Comparison of ENCODE assay signal across 1 cellular context in the genomic region with DNA sequence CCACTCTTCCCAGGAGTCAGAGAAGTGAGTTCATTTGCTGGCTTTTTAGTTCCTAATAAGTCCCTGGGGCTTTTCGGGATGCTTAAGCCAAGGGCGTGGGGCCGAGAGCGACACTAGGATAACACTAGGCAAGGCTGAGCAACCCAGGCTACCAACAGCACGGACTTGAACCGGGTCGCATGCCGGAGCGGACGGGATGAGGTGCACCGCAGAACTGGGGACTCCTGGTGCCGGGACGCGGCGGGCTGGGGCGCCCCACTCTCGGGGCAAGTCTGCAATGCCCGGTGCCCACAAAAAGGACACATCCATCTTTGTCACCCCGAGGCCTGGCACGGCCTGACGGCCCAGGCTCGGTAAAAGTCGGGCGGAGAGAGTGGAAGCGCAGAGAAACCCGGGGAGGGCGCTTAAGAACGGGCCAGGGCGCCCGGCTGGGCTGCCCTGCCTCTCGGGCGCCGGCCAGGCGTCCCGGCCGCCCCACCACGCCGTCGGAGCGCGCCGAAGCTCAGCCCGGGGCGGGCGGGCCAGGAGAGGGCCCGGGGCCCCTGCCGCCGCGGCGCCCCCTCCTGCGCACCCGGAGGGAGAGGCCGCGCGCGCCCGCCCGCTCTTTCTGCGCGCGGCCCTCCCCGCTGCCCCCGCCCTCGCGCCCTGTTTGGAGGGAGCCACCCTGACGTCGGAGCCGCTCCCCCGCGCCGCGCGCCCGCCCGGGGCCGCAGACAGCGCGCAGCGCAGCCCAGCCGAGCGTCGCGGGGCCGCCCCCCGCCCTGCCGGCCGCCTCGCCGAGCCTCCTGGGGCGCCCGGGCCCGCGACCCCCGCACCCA.
TF ChIP-seq lines count a peak whose summit lies in the region.

A gene with protein sequence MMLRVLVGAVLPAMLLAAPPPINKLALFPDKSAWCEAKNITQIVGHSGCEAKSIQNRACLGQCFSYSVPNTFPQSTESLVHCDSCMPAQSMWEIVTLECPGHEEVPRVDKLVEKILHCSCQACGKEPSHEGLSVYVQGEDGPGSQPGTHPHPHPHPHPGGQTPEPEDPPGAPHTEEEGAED (plus strand): TSS at position 710 of the 818 bp plus-strand sequence. CDS start 10,720 bp downstream, outside the sequence.

TF ChIP-seq in H1, 55 proteins besides CTCF, POLR2A, EP300 and RAD21 (continued from another document):
- no peak for TF ChIP-seq SP1 (IDR thresholded peaks at IDR 0.05; ENCODE audit: low read depth, low read length)
- peak; percentile 45 for TF ChIP-seq RNF2 (IDR thresholded peaks at IDR 0.05; ENCODE audit: borderline replicate concordance, low read depth, low read length, missing control alignments, poor library complexity, severe bottlenecking)
- no peak for TF ChIP-seq RBBP5 (IDR thresholded peaks at IDR 0.05; ENCODE audit: borderline replicate concordance, low read depth, low read length)
- peak; percentile 44 for TF ChIP-seq ASH2L (IDR thresholded peaks at IDR 0.05; ENCODE audit: low read length)
- TF ChIP-seq, protein P1, sequence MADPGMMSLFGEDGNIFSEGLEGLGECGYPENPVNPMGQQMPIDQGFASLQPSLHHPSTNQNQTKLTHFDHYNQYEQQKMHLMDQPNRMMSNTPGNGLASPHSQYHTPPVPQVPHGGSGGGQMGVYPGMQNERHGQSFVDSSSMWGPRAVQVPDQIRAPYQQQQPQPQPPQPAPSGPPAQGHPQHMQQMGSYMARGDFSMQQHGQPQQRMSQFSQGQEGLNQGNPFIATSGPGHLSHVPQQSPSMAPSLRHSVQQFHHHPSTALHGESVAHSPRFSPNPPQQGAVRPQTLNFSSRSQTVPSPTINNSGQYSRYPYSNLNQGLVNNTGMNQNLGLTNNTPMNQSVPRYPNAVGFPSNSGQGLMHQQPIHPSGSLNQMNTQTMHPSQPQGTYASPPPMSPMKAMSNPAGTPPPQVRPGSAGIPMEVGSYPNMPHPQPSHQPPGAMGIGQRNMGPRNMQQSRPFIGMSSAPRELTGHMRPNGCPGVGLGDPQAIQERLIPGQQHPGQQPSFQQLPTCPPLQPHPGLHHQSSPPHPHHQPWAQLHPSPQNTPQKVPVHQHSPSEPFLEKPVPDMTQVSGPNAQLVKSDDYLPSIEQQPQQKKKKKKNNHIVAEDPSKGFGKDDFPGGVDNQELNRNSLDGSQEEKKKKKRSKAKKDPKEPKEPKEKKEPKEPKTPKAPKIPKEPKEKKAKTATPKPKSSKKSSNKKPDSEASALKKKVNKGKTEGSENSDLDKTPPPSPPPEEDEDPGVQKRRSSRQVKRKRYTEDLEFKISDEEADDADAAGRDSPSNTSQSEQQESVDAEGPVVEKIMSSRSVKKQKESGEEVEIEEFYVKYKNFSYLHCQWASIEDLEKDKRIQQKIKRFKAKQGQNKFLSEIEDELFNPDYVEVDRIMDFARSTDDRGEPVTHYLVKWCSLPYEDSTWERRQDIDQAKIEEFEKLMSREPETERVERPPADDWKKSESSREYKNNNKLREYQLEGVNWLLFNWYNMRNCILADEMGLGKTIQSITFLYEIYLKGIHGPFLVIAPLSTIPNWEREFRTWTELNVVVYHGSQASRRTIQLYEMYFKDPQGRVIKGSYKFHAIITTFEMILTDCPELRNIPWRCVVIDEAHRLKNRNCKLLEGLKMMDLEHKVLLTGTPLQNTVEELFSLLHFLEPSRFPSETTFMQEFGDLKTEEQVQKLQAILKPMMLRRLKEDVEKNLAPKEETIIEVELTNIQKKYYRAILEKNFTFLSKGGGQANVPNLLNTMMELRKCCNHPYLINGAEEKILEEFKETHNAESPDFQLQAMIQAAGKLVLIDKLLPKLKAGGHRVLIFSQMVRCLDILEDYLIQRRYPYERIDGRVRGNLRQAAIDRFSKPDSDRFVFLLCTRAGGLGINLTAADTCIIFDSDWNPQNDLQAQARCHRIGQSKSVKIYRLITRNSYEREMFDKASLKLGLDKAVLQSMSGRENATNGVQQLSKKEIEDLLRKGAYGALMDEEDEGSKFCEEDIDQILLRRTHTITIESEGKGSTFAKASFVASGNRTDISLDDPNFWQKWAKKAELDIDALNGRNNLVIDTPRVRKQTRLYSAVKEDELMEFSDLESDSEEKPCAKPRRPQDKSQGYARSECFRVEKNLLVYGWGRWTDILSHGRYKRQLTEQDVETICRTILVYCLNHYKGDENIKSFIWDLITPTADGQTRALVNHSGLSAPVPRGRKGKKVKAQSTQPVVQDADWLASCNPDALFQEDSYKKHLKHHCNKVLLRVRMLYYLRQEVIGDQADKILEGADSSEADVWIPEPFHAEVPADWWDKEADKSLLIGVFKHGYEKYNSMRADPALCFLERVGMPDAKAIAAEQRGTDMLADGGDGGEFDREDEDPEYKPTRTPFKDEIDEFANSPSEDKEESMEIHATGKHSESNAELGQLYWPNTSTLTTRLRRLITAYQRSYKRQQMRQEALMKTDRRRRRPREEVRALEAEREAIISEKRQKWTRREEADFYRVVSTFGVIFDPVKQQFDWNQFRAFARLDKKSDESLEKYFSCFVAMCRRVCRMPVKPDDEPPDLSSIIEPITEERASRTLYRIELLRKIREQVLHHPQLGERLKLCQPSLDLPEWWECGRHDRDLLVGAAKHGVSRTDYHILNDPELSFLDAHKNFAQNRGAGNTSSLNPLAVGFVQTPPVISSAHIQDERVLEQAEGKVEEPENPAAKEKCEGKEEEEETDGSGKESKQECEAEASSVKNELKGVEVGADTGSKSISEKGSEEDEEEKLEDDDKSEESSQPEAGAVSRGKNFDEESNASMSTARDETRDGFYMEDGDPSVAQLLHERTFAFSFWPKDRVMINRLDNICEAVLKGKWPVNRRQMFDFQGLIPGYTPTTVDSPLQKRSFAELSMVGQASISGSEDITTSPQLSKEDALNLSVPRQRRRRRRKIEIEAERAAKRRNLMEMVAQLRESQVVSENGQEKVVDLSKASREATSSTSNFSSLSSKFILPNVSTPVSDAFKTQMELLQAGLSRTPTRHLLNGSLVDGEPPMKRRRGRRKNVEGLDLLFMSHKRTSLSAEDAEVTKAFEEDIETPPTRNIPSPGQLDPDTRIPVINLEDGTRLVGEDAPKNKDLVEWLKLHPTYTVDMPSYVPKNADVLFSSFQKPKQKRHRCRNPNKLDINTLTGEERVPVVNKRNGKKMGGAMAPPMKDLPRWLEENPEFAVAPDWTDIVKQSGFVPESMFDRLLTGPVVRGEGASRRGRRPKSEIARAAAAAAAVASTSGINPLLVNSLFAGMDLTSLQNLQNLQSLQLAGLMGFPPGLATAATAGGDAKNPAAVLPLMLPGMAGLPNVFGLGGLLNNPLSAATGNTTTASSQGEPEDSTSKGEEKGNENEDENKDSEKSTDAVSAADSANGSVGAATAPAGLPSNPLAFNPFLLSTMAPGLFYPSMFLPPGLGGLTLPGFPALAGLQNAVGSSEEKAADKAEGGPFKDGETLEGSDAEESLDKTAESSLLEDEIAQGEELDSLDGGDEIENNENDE (IDR thresholded peaks at IDR 0.05; ENCODE audit: insufficient replicate concordance, low read length): no peak
- TF ChIP-seq SUZ12 (IDR thresholded peaks at IDR 0.05; ENCODE audit: low read length): peak; percentile 84
- TF ChIP-seq BRCA1 (IDR thresholded peaks at IDR 0.05; ENCODE audit: low read depth, low read length): no peak
- peak; percentile 76 for TF ChIP-seq EZH2 (IDR thresholded peaks at IDR 0.05; ENCODE audit: low read depth, low read length, severe bottlenecking)
- TF ChIP-seq GABPA (IDR thresholded peaks at IDR 0.05; ENCODE audit: borderline replicate concordance, insufficient read depth, low read length): 0 out of 2 replicates have a peak, but pooled peaks have one; percentile 15
